Comparison of ENCODE assay signal across 11 cellular contexts in the genomic region with DNA sequence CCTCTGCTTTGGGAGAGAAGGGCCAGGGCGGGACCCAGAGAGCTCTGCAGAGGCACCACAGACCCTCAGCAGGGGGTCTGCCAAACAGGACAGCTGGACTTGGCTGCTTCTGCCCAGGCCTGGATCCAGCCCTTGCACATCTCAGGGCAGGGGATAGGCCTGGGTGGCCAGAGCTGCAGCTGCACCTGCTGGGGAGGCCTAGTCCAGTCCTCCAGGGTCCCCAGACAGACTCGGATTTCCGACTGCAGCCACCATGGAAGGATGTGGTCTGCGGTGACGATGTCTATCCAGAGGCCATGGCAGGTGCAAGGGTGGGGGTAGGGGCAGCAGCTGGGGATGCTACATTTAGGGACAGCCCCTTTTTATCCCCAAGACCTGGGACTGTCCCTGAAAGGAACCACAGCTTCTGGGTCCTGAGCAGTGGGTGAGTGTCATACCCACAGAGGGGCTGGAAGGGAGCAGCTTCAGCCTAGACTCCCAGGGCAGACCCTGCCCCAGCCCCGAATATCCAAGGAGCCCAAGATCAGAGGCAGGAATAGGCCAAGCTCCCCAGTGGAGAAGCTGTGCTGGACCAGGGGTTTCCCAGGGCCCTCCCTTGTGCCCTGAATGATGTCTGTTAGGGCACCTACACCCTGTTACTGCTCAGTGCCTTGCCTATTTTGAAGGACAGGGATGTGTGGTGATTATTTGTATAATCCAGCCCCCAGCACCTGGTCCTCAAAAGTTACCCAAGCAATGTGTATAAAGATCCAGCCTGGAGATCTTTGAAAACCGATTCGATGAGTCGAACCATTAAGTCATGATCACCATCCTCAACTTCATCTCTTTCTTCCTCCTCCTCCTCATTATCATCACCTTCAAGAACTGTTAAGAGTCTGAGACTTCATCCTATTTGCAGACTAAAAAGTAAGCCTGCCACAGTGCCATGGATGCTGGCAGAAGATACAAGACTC. TPM values are rescaled to one million over a fixed set of nuclear protein-coding genes. Genes with fewer than 3 reads are reported as not detected.
DNase-seq lines count a peak whose midpoint lies in the region; ATAC-seq, FAIRE-seq and TF ChIP-seq lines count a peak whose summit lies in the region.
"Had no signal": no experiment of that assay in that cellular context is flagged by ENCODE, and none has a peak within 500 bp of the region (broad histone marks: within the 10 kb centered on the region; RNA-seq: fewer than 3 reads in every experiment).

No MANE protein-coding gene starts in this region.

- intact Hi-C loops in GM12878 (cut with micrococcal nuclease; ENCODE audit: unreplicated experiment) = no loop called here
- intact Hi-C loops in esophagus squamous epithelium (cut with DNase I) = no loop called here

- H3K9me3 ChIP-seq in DND-41 (ENCODE audit: insufficient read depth, low read length, severe bottlenecking) = no peaks in the 10 kb centered on the region
- H3K9me3 ChIP-seq in GM12878 (replicated peaks; ENCODE audit: control insufficient read depth, insufficient read depth, low read length) = no peaks in the 10 kb centered on the region
- H3K9me3 ChIP-seq in esophagus squamous epithelium = no peaks in the 10 kb centered on the region

- TF ChIP-seq RAD21 in GM12878 (IDR thresholded peaks at IDR 0.05; ENCODE audit: insufficient read depth, low read depth, low read length) = no peak

- no peaks in the 10 kb centered on the region for H3K79me2 ChIP-seq in DND-41 (ENCODE audit: insufficient read depth, low read length)
- no peaks in the 10 kb centered on the region for H3K79me2 ChIP-seq in GM12878 (ENCODE audit: control insufficient read depth, insufficient read depth, low read length)

- no peaks in the 10 kb centered on the region for H4K20me1 ChIP-seq in DND-41 (ENCODE audit: insufficient read depth, low read length)
- H4K20me1 ChIP-seq in GM12878 (ENCODE audit: control insufficient read depth, insufficient read depth) = no peaks in the 10 kb centered on the region

- RAD21 ChIA-PET in GM12878 (lab: Charles Lee; ENCODE audit: unreplicated experiment) = no interaction called here

- BruUV-seq in GM12878 (replicated peaks; lab: Mats Ljungman, UMichigan) = no TSS peak

- H3K4me3 ChIP-seq in DND-41 (ENCODE audit: low read depth in 1 of 2, low read length in 2 of 2) (peak overlapping the region in 1 of 2 experiments; percentile 24; a peak in 1 of 4 replicates), GM12878 (no peak overlapping the region), esophagus squamous epithelium (no peak overlapping the region)

- no peak for FAIRE-seq in GM12878 (lab: Jason Lieb, UNC)

- H2AFZ ChIP-seq in DND-41 (ENCODE audit: low read depth, low read length) (no peak overlapping the region), GM12878 (ENCODE audit: control insufficient read depth, low read depth, low read length) (no peak overlapping the region)

- TF ChIP-seq CTCF in DND-41 (IDR thresholded peaks at IDR 0.05; ENCODE audit: borderline replicate concordance, extremely low read depth, low read length, poor library complexity, severe bottlenecking) (no peak), GM12878 (IDR thresholded peaks at IDR 0.05 in 2 of 3, conservative IDR thresholded peaks at IDR 0.05 in 1 of 3; ENCODE audit: control insufficient read depth in 2 of 3, extremely low read depth in 1 of 3, insufficient read depth in 1 of 3, low read depth in 3 of 3, low read length in 3 of 3) (no peak), esophagus squamous epithelium (IDR thresholded peaks at IDR 0.05) (no peak)

- DNase-seq in DND-41 (peak; percentile 98), GM12878 (ENCODE audit: low read depth, low spot score) (no peak), SW480 (ENCODE audit: low spot score) (no peak), kidney glomerular epithelial cell (lab: John Stamatoyannopoulos, UW) (no peak), esophagus squamous epithelium (lab: John Stamatoyannopoulos, UW) (no peak)
- DNase-seq: Calu3, cerebellar nuclear complex had no signal

- 31% methylated on average over 9 of the region's 9 CpGs for WGBS in GM12878 (ENCODE audit: insufficient coverage, insufficient replicate concordance, low lambda C conversion rate, missing lambda C conversion rate)
- 68 to 89% methylated on average over 3 to 5 of the region's 9 CpGs for WGBS in esophagus squamous epithelium, 2 donors

- peak; percentile 85 for ATAC-seq in DND-41 (ENCODE audit: insufficient read depth, low read depth)
- ATAC-seq in GM19351 (IDR thresholded peaks at IDR 0.05; ENCODE audit: unreplicated experiment) = peak; percentile 64
- peak; percentile 69 for ATAC-seq in HG03354 (IDR thresholded peaks at IDR 0.05; ENCODE audit: poor library complexity, severe bottlenecking, unreplicated experiment)
- ATAC-seq in GM12878 = no peak
- no peak for ATAC-seq in HG03469 (IDR thresholded peaks at IDR 0.05; ENCODE audit: unreplicated experiment)

- POLR2A ChIA-PET in GM12878 (lab: Charles Lee) = no interaction called here

- SMC1A ChIA-PET in GM12878 (lab: Charles Lee; ENCODE audit: uncharacterized antibody, unreplicated experiment) = no interaction called here

- TF ChIP-seq POLR2A in GM12878 (IDR thresholded peaks at IDR 0.05; ENCODE audit: low read depth, low read length) = no peak
- no peak for TF ChIP-seq POLR2A in esophagus squamous epithelium (IDR thresholded peaks at IDR 0.05)

- H3K9ac ChIP-seq in DND-41 (ENCODE audit: low read depth, low read length) (peak overlapping the region; percentile 58), GM12878 (ENCODE audit: control insufficient read depth, insufficient read depth, low read length) (no peak overlapping the region)

- no peaks in the 10 kb centered on the region for H3K27me3 ChIP-seq in DND-41 (ENCODE audit: insufficient read depth, low read length, poor library complexity)
- H3K27me3 ChIP-seq in GM12878 (replicated peaks in 1 of 2; ENCODE audit: control insufficient read depth in 2 of 2, insufficient read depth in 2 of 2, low read length in 1 of 2) = no peaks in the 10 kb centered on the region
- H3K27me3 ChIP-seq in esophagus squamous epithelium = peaks cover 0 to 33% (median 0%) of the 10 kb centered on the region in 4 donors

- peaks cover 78% of the 10 kb centered on the region for H3K4me1 ChIP-seq in DND-41 (ENCODE audit: insufficient read depth, low read length)
- H3K4me1 ChIP-seq in GM12878 (ENCODE audit: control insufficient read depth, insufficient read depth, low read length) = no peaks in the 10 kb centered on the region; the same call in 1 of the 2 replicates
- no peaks in the 10 kb centered on the region for H3K4me1 ChIP-seq in esophagus squamous epithelium

- H3K36me3 ChIP-seq in DND-41 (ENCODE audit: insufficient read depth, low read length) (no peaks in the 10 kb centered on the region), GM12878 (ENCODE audit: control insufficient read depth in 2 of 2, insufficient read depth in 2 of 2, low read length in 1 of 2) (no peaks in the 10 kb centered on the region), esophagus squamous epithelium (no peaks in the 10 kb centered on the region)

- TF ChIP-seq EP300 in GM12878 (IDR thresholded peaks at IDR 0.05; ENCODE audit: borderline replicate concordance in 1 of 2, control insufficient read depth in 1 of 2, low read depth in 2 of 2, low read length in 2 of 2) = no peak

- peak overlapping the region; percentile 50 for H3K4me2 ChIP-seq in DND-41 (ENCODE audit: insufficient read depth, low read length)
- H3K4me2 ChIP-seq in GM12878 (ENCODE audit: control insufficient read depth, insufficient read depth) = no peak overlapping the region

- CTCF ChIA-PET in GM12878 (lab: Yijun Ruan, JAX) = no interaction called here

- in situ Hi-C loops in GM12878 (cut with MboI) = no loop called here

- H3K27ac ChIP-seq in DND-41 (ENCODE audit: low read length) (peak overlapping the region; percentile 98), GM12878 (ENCODE audit: control insufficient read depth, insufficient read depth) (no peak overlapping the region), esophagus squamous epithelium (no peak overlapping the region)

TF ChIP-seq in GM12878, 131 proteins besides CTCF, POLR2A, EP300 and RAD21:
- TF ChIP-seq PAX5 (IDR thresholded peaks at IDR 0.05; ENCODE audit: borderline replicate concordance, low read depth, low read length) (peak; percentile 24; the same call in 1 of the 2 replicates), TCF3 (IDR thresholded peaks at IDR 0.05; ENCODE audit: borderline replicate concordance, insufficient read depth, low read depth, low read length) (peak; percentile 84), HDAC6 (IDR thresholded peaks at IDR 0.05; ENCODE audit: unreplicated experiment) (no peak), TBL1XR1 (IDR thresholded peaks at IDR 0.05; ENCODE audit: low read depth, low read length) (peak; percentile 95), ATF3 (IDR thresholded peaks at IDR 0.05; ENCODE audit: borderline replicate concordance, extremely low read depth, low read depth, low read length) (no peak)

RNA-seq across cellular contexts. Expression of gene IGLL5, which starts 2.5 kb away (rescaled TPM):
- not detected in 2 replicates for total RNA-seq in GM12878 (2013; cell fraction: nucleolus; rRNA removed)
- not detected in 2 replicates for total RNA-seq in GM12878 (2014; rRNA removed)
- total RNA-seq in GM12878 (2014; rRNA removed; fragmentation: Illumina TruSeq; extraction: Trizol) = not detected in 2 replicates
- not detected in 2 replicates for total RNA-seq in GM12878 (2021)
- not detected for polyA plus RNA-seq in GM12878 (2011; ENCODE audit: low read depth)
- polyA plus RNA-seq in GM12878 (2011; rRNA removed) = not detected in 2 replicates
- polyA plus RNA-seq in GM12878 (2011; cell fraction: cytosol; rRNA removed) = not detected in 2 replicates
- not detected in 2 replicates for polyA plus RNA-seq in GM12878 (2011; cell fraction: nucleus; rRNA removed)
- polyA plus RNA-seq in GM12878 (2012) = 0.39 and 0.48 TPM in 2 replicates
- not detected in 2 replicates for polyA plus RNA-seq in GM12878 (2014; fragmentation: Illumina TruSeq; extraction: Trizol)
- polyA plus RNA-seq in GM12878 (2014; fragmentation: Nextera tagmentation; extraction: Ambion mirVana) = not detected
- not detected in 2 replicates for polyA plus RNA-seq in GM12878 (2014; rRNA removed)
- not detected for polyA plus RNA-seq in GM12878 (2016; fragmentation: Nextera tagmentation; extraction: Ambion mirVana)
- not detected in 2 replicates for polyA minus RNA-seq in GM12878 (2011; rRNA and poly(A)+ RNA removed)
- not detected in 2 replicates for polyA minus RNA-seq in GM12878 (2011; cell fraction: cytosol; rRNA and poly(A)+ RNA removed)
- not detected in 2 replicates for polyA minus RNA-seq in GM12878 (2011; cell fraction: nucleus; rRNA and poly(A)+ RNA removed)
- total RNA-seq in esophagus squamous epithelium = 10 to 100 TPM in 1 of 4 donors, 1 to 10 TPM in 1, not detected in 2; 5.0 to 20.7 TPM
- total RNA-seq: Calu3, lower leg skin had no signal

Comparison
In these comparisons a context has a peak if more than half of its experiments do, and no peak if none do; other contexts are left out.
1. ATAC-seq: peak in DND-41 (single experiment), GM19351 (single experiment) and HG03354 (single experiment); none in GM12878 (single experiment) and HG03469 (single experiment).